Comparison of ENCODE assay signal across 18 cellular contexts in the genomic region with DNA sequence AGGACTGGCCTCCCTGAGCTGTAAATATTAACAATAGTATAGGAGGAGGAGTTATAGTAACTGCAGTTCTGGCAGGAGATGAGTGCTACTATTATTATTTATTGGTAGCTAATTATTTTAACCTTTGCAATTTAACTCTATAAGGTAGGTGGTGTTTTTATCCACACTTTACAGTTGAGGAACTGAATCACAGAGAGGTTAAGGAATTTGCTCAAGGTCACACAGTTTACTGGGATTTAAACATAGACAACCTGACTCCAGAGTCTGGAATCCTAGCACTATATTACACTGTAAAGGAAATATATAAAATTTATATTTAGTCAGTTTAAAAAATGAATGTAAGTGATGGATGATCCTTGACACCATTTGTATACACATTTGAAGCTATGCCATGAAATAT. TPM values are rescaled to one million over a fixed set of nuclear protein-coding genes. Genes with fewer than 3 reads are reported as not detected.
DNase-seq lines count a peak whose midpoint lies in the region; ATAC-seq and TF ChIP-seq lines count a peak whose summit lies in the region.
"Had no signal": no experiment of that assay in that cellular context is flagged by ENCODE, and none has a peak within 500 bp of the region (broad histone marks: within the 10 kb centered on the region; RNA-seq: fewer than 3 reads in every experiment).

No MANE protein-coding gene starts in this region.

- peaks cover 0 to 42% of the 10 kb centered on the region in 2 donors for H3K27me3 ChIP-seq in left lung
- H3K27me3 ChIP-seq: gastroesophageal sphincter had no signal

- TF ChIP-seq CTCF in nephron progenitor cell (IDR thresholded peaks at IDR 0.05), result no peak
- no peak for TF ChIP-seq CTCF in left lung (IDR thresholded peaks at IDR 0.05)

- no peak for ATAC-seq in central memory CD8-positive, alpha-beta T cell (replicated peaks; ENCODE audit: extremely low read depth, poor library complexity, severe bottlenecking)
- ATAC-seq in HG02970 (IDR thresholded peaks at IDR 0.05; ENCODE audit: low FRiP score, unreplicated experiment) (no peak), HG02623 (IDR thresholded peaks at IDR 0.05; ENCODE audit: unreplicated experiment) (no peak), left lung (no peak)
- ATAC-seq: gastroesophageal sphincter had no signal

- H3K27ac ChIP-seq in left lung, result peak overlapping the region in 1 of 2 donors; percentile 6
- H3K27ac ChIP-seq: 22Rv1, HL-60 had no signal

- H3K9me3 ChIP-seq in left lung, result no peaks in the 10 kb centered on the region
- H3K9me3 ChIP-seq: gastroesophageal sphincter had no signal

- no peak overlapping the region for H3K27ac Mint-ChIP-seq in T-helper 1 cell treated with Interleukin-12 subunit alpha and Interleukin-12 subunit beta and Interleukin-4 antibody, amounts not matched to agents 30 μg/mL and 1 μg/mL, for 36 hours
- H3K27ac Mint-ChIP-seq in IgD-negative memory B cell (peak overlapping the region in 1 of 3 donors; percentile 23), nephron progenitor cell (peak overlapping the region; percentile 71)
- no peak overlapping the region for H3K27ac Mint-ChIP-seq in central memory CD8-positive, alpha-beta T cell (ENCODE audit: low read depth)

- H3K4me1 ChIP-seq in left lung, result peaks cover 0 to 16% of the 10 kb centered on the region in 2 donors

- peaks cover 9% of the 10 kb centered on the region for H3K4me1 Mint-ChIP-seq in T-helper 1 cell treated with Interleukin-12 subunit alpha and Interleukin-12 subunit beta and Interleukin-4 antibody, amounts not matched to agents 30 μg/mL and 1 μg/mL, for 36 hours (ENCODE audit: low read depth)
- H3K4me1 Mint-ChIP-seq in IgD-negative memory B cell, result peaks cover 4 to 13% (median 8%) of the 10 kb centered on the region in 3 donors
- peaks cover 14% of the 10 kb centered on the region for H3K4me1 Mint-ChIP-seq in central memory CD8-positive, alpha-beta T cell
- H3K4me1 Mint-ChIP-seq in nephron progenitor cell, result peaks cover 31% of the 10 kb centered on the region

- no peak for DNase-seq in T-helper 1 cell
- DNase-seq in central memory CD8-positive, alpha-beta T cell (ENCODE audit: low spot score in 2 of 2), result no peak
- DNase-seq in nephron progenitor cell, result no peak
- DNase-seq in left lung, result no peak
- DNase-seq: activated CD4-positive, alpha-beta T cell treated with anti-CD3 and anti-CD28 coated beads for 4 hours; C1 segment of cervical spinal cord; islet precursor cell; NCI-H526 treated with DMSO at 0.1 percent for 48 hours; RPMI8226 had no signal

- H3K36me3 Mint-ChIP-seq in T-helper 1 cell treated with Interleukin-12 subunit alpha and Interleukin-12 subunit beta and Interleukin-4 antibody, amounts not matched to agents 30 μg/mL and 1 μg/mL, for 36 hours (ENCODE audit: low read depth), result no peaks in the 10 kb centered on the region
- H3K36me3 Mint-ChIP-seq in IgD-negative memory B cell (no peaks in the 10 kb centered on the region), nephron progenitor cell (ENCODE audit: low read depth) (no peaks in the 10 kb centered on the region)
- peaks cover 11% of the 10 kb centered on the region for H3K36me3 Mint-ChIP-seq in central memory CD8-positive, alpha-beta T cell (ENCODE audit: insufficient read depth)

- no peaks in the 10 kb centered on the region for H3K9me3 Mint-ChIP-seq in T-helper 1 cell treated with Interleukin-12 subunit alpha and Interleukin-12 subunit beta and Interleukin-4 antibody, amounts not matched to agents 30 μg/mL and 1 μg/mL, for 36 hours
- H3K9me3 Mint-ChIP-seq in IgD-negative memory B cell (peaks cover 0 to 2% (median 0%) of the 10 kb centered on the region in 3 donors), nephron progenitor cell (no peaks in the 10 kb centered on the region)
- H3K9me3 Mint-ChIP-seq in central memory CD8-positive, alpha-beta T cell, result no peaks in the 10 kb centered on the region

- peak overlapping the region in 1 of 2 donors; percentile 61 for H3K4me3 ChIP-seq in left lung

- peak overlapping the region; percentile 9 for H3K4me3 Mint-ChIP-seq in T-helper 1 cell treated with Interleukin-12 subunit alpha and Interleukin-12 subunit beta and Interleukin-4 antibody, amounts not matched to agents 30 μg/mL and 1 μg/mL, for 36 hours
- peak overlapping the region in 3 of 4 donors; percentile 71 to 80 (median 72) for H3K4me3 Mint-ChIP-seq in IgD-negative memory B cell
- peak overlapping the region; percentile 81 for H3K4me3 Mint-ChIP-seq in central memory CD8-positive, alpha-beta T cell
- H3K4me3 Mint-ChIP-seq in nephron progenitor cell, result peak overlapping the region; percentile 90

- peaks cover 50% of the 10 kb centered on the region for H3K27me3 Mint-ChIP-seq in T-helper 1 cell treated with Interleukin-12 subunit alpha and Interleukin-12 subunit beta and Interleukin-4 antibody, amounts not matched to agents 30 μg/mL and 1 μg/mL, for 36 hours (ENCODE audit: low read depth)
- H3K27me3 Mint-ChIP-seq in IgD-negative memory B cell (peaks cover 16% of the 10 kb centered on the region), nephron progenitor cell (ENCODE audit: low read depth, poor library complexity) (peaks cover 3% of the 10 kb centered on the region)
- peaks cover 12% of the 10 kb centered on the region for H3K27me3 Mint-ChIP-seq in central memory CD8-positive, alpha-beta T cell

- H3K36me3 ChIP-seq in left lung, result no peaks in the 10 kb centered on the region
- H3K36me3 ChIP-seq: gastroesophageal sphincter had no signal

- intact Hi-C loops in left lung (cut with DNase I), result no loop called here

RNA-seq across cellular contexts. Expression of gene ERICH2, which starts 2.1 kb away (rescaled TPM):
- polyA plus RNA-seq in IgD-negative memory B cell, result not detected
- total RNA-seq in left lung, result 1 to 10 TPM; 3.3 to 6.2 TPM
- total RNA-seq: gastroesophageal sphincter; LHCN-M2; T-helper 1 cell treated with Interleukin-12 subunit alpha and Interleukin-12 subunit beta and Interleukin-4 antibody, amounts not matched to agents 30 ng/mL and 1 ng/mL, for 36 hours had no signal

RNA-seq across cellular contexts. Expression of gene GAD1, which starts 44.4 kb away (rescaled TPM):
- polyA plus RNA-seq in IgD-negative memory B cell, result not detected
- total RNA-seq in left lung, result under 1 TPM in 1 of 2 donors, not detected in 1; 0.29 TPM
- total RNA-seq: gastroesophageal sphincter had no signal

RNA-seq across cellular contexts. Expression of gene SP5, which starts 57.2 kb away (rescaled TPM):
- not detected for polyA plus RNA-seq in IgD-negative memory B cell
- 1 to 10 TPM; 2.8 to 5.1 TPM for total RNA-seq in left lung
- total RNA-seq: LHCN-M2 had no signal

Comparison
In these comparisons a context has a peak if more than half of its experiments do, and no peak if none do; other contexts are left out.
1. H3K4me3 Mint-ChIP-seq: peak in every context shown above with its lines; median percentile 90 in nephron progenitor cell; 81 in central memory CD8-positive, alpha-beta T cell; 72 in IgD-negative memory B cell; 9 in T-helper 1 cell treated with Interleukin-12 subunit alpha and Interleukin-12 subunit beta and Interleukin-4 antibody, amounts not matched to agents 30 μg/mL and 1 μg/mL, for 36 hours.